ENCODE assay signal across 1 cellular context in genomic region chr7:76377186-76377918, GRCh38.
A peak's percentile ranks its signal among the peaks of the same experiment; 100 is the strongest.
TF ChIP-seq lines count a peak whose summit lies in the region.

No MANE protein-coding gene starts in this region.

TF ChIP-seq in HepG2, 621 proteins besides CTCF, POLR2A, EP300 and RAD21:
- TF ChIP-seq ZBTB39 (CRISPR knock-in tag; IDR thresholded peaks at IDR 0.05) (no peak), HNF4A (CRISPR knock-in tag; IDR thresholded peaks at IDR 0.05) (peak; percentile 62), HNF4G (IDR thresholded peaks at IDR 0.05; ENCODE audit: borderline replicate concordance, low read depth, low read length) (peak; percentile 27; the same call in 1 of the 2 replicates), HNF4G (CRISPR knock-in tag; IDR thresholded peaks at IDR 0.05; ENCODE audit: borderline replicate concordance, low read depth) (no peak), TAF1 (CRISPR knock-in tag; IDR thresholded peaks at IDR 0.05) (0 out of 2 replicates have a peak, but pooled peaks have one; percentile 2), HMG20A (CRISPR knock-in tag; IDR thresholded peaks at IDR 0.05; ENCODE audit: borderline replicate concordance) (peak; percentile 19; the same call in 1 of the 2 replicates), CEBPB (IDR thresholded peaks at IDR 0.05; ENCODE audit: borderline replicate concordance, low read depth, low read length) (peak; percentile 24; the same call in 1 of the 2 replicates), SSRP1 (CRISPR knock-in tag; IDR thresholded peaks at IDR 0.05) (no peak), ETV5 (CRISPR knock-in tag; IDR thresholded peaks at IDR 0.05; ENCODE audit: borderline replicate concordance) (peak; percentile 50; the same call in 1 of the 2 replicates), KDM1A (CRISPR knock-in tag; IDR thresholded peaks at IDR 0.05) (no peak), PAXIP1 (CRISPR knock-in tag; conservative IDR thresholded peaks at IDR 0.05) (0 out of 2 replicates have a peak, but pooled peaks have one; percentile 18), IKZF1 (IDR thresholded peaks at IDR 0.05) (no peak), HOXA7 (CRISPR knock-in tag; IDR thresholded peaks at IDR 0.05) (no peak), CEBPG (CRISPR knock-in tag; IDR thresholded peaks at IDR 0.05) (0 out of 2 replicates have a peak, but pooled peaks have one; percentile 28), TEAD3 (CRISPR knock-in tag; optimal IDR thresholded peaks at IDR 0.05; ENCODE audit: borderline replicate concordance) (peak; percentile 83)
